17 cellular contexts compared by ENCODE assay signal in genomic region chr5:174192901-174193300, GRCh38.
"Had no signal": no experiment of that assay in that cellular context is flagged by ENCODE, and none has a peak within 500 bp of the region (broad histone marks: within the 10 kb centered on the region; RNA-seq: fewer than 3 reads in every experiment).

No MANE protein-coding gene starts in this region.

- H3K36me3 Mint-ChIP-seq: immature natural killer cell, mesothelial cell of epicardium, naive B cell had no signal

- ATAC-seq: effector memory CD8-positive, alpha-beta T cell; foreskin keratinocyte; gastroesophageal sphincter; heart left ventricle; left cardiac atrium; left lung; left ventricle myocardium superior; lower lobe of right lung; mucosa of descending colon had no signal

- H3K27ac Mint-ChIP-seq: dendritic cell treated with granulocyte-macrophage colony-stimulating factor and Interleukin-4, amounts not matched to agents 40 ng/mL and 50 ng/mL, for 4 days; effector memory CD8-positive, alpha-beta T cell; immature natural killer cell; mesothelial cell of epicardium; naive B cell had no signal

- H3K4me1 Mint-ChIP-seq: immature natural killer cell, naive B cell had no signal

- DNase-seq: cortex of kidney; effector CD8-positive, alpha-beta T cell; effector memory CD8-positive, alpha-beta T cell; foreskin keratinocyte; heart left ventricle; hypothalamus; immature natural killer cell; left cardiac atrium; left lung; left ventricle myocardium superior; lower lobe of right lung; mesenchymal stem cell; mucosa of descending colon; naive B cell had no signal

- H3K4me3 Mint-ChIP-seq: dendritic cell treated with granulocyte-macrophage colony-stimulating factor and Interleukin-4, amounts not matched to agents 40 ng/mL and 50 ng/mL, for 4 days; effector memory CD8-positive, alpha-beta T cell; immature natural killer cell; mesothelial cell of epicardium; naive B cell had no signal

- H3K9me3 Mint-ChIP-seq: dendritic cell treated with granulocyte-macrophage colony-stimulating factor and Interleukin-4, amounts not matched to agents 40 ng/mL and 50 ng/mL, for 4 days; effector memory CD8-positive, alpha-beta T cell; immature natural killer cell; mesothelial cell of epicardium; naive B cell had no signal

- H3K27me3 Mint-ChIP-seq: dendritic cell treated with granulocyte-macrophage colony-stimulating factor and Interleukin-4, amounts not matched to agents 40 ng/mL and 50 ng/mL, for 4 days; effector memory CD8-positive, alpha-beta T cell; naive B cell had no signal
